Comparison of ENCODE assay signal across 25 cellular contexts in the genomic region with DNA sequence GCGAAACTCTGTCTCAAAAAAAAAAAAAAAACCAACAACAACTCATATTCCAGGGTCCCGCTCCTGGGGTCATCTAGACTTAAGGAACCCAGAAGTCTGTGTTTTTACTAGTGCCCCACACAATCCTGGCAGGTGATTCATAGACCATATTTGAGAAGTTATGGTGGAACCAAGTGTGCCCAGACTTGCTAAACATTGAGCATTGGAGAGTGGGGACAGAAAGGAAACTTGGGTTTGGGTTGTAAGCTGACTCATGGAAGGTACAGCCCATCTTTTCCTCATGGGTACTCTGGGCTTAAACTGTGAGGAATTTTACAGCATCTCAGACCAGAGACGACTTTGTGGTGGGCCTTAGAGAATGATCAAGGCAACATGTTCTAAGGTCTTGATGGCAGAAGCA.
"Had no signal": no experiment of that assay in that cellular context is flagged by ENCODE, and none has a peak within 500 bp of the region (broad histone marks: within the 10 kb centered on the region; RNA-seq: fewer than 3 reads in every experiment).

No MANE protein-coding gene starts in this region.

- H3K79me2 ChIP-seq: parathyroid adenoma had no signal

- DNase-seq: hippocampal formation; kidney; left colon; left lung; lower lobe of right lung; mesendoderm; naive B cell; natural killer cell; nephron progenitor cell; occipital lobe; right lobe of liver; stimulated activated CD4-positive, alpha-beta T cell treated with anti-CD3 and anti-CD28 coated beads, Interleukin-1b, Interleukin-23, amount 100 ng/mL, for 48 hours; stimulated activated CD4-positive, alpha-beta T cell treated with anti-CD3 and anti-CD28 coated beads, Interleukin-2, amount 100 ng/mL, for 48 hours; stimulated activated naive B cell treated with anti-CD40 and anti-IgM and Interleukin-4, amounts not matched to agents 10 μg/mL and 1 μg/mL and 100 μg/mL, for 72 hours; substantia nigra; transverse colon had no signal

- H3K4me3 Mint-ChIP-seq: mesothelial cell of epicardium; naive B cell; natural killer cell; nephron progenitor cell; neural progenitor cell; stimulated activated naive B cell treated with anti-CD40 and anti-IgM and Interleukin-4, amounts not matched to agents 10 μg/mL and 1 μg/mL and 100 μg/mL, for 72 hours; stimulated activated naive CD8-positive, alpha-beta T cell treated with anti-CD3 and anti-CD28 coated beads, Interleukin-15, Interleukin-2, amounts not matched to agents 100 ng/mL and 50 ng/mL, for 24 hours had no signal

- FAIRE-seq: kidney had no signal

- H3K36me3 Mint-ChIP-seq: mesothelial cell of epicardium; naive B cell; natural killer cell; neural progenitor cell; stimulated activated naive B cell treated with anti-CD40 and anti-IgM and Interleukin-4, amounts not matched to agents 10 μg/mL and 1 μg/mL and 100 μg/mL, for 72 hours had no signal

- H3K27me3 ChIP-seq: left lung, neural progenitor cell, right atrium auricular region, right lobe of liver, upper lobe of left lung, vagina had no signal

- H3K4me1 ChIP-seq: left lung, lower lobe of right lung, neural progenitor cell, parathyroid adenoma, right atrium auricular region, right lobe of liver, transverse colon, upper lobe of left lung, vagina had no signal

- H3K36me3 ChIP-seq: left lung, lower lobe of right lung, neural progenitor cell, neutrophil, right atrium auricular region, right lobe of liver, transverse colon, upper lobe of left lung, vagina had no signal

- H3K4me3 ChIP-seq: left lung, lower lobe of right lung, neural progenitor cell, right atrium auricular region, right lobe of liver, smooth muscle cell, transverse colon, upper lobe of left lung, vagina had no signal

- H3K9me3 Mint-ChIP-seq: mesothelial cell of epicardium; natural killer cell; nephron progenitor cell; neural progenitor cell; stimulated activated naive B cell treated with anti-CD40 and anti-IgM and Interleukin-4, amounts not matched to agents 10 μg/mL and 1 μg/mL and 100 μg/mL, for 72 hours; stimulated activated naive CD8-positive, alpha-beta T cell treated with anti-CD3 and anti-CD28 coated beads, Interleukin-15, Interleukin-2, amounts not matched to agents 100 ng/mL and 50 ng/mL, for 24 hours had no signal

- H3K9me3 ChIP-seq: left lung, lower lobe of right lung, neutrophil, right atrium auricular region, right lobe of liver, transverse colon, upper lobe of left lung, vagina had no signal

- H2AFZ ChIP-seq: neural progenitor cell, parathyroid adenoma had no signal

- H3K27ac ChIP-seq: left lung, lower lobe of right lung, neural progenitor cell, neutrophil, parathyroid adenoma, right atrium auricular region, right lobe of liver, transverse colon, upper lobe of left lung, vagina had no signal

- H3K9ac ChIP-seq: neural progenitor cell, parathyroid adenoma had no signal

- H3K4me2 ChIP-seq: neural progenitor cell, smooth muscle cell had no signal

- H3K27ac Mint-ChIP-seq: mesothelial cell of epicardium; naive B cell; natural killer cell; nephron progenitor cell; neural progenitor cell; stimulated activated naive B cell treated with anti-CD40 and anti-IgM and Interleukin-4, amounts not matched to agents 10 μg/mL and 1 μg/mL and 100 μg/mL, for 72 hours; stimulated activated naive CD8-positive, alpha-beta T cell treated with anti-CD3 and anti-CD28 coated beads, Interleukin-15, Interleukin-2, amounts not matched to agents 100 ng/mL and 50 ng/mL, for 24 hours had no signal

- H3K4me1 Mint-ChIP-seq: naive B cell; natural killer cell; stimulated activated naive B cell treated with anti-CD40 and anti-IgM and Interleukin-4, amounts not matched to agents 10 μg/mL and 1 μg/mL and 100 μg/mL, for 72 hours had no signal
